In the genomic region with DNA sequence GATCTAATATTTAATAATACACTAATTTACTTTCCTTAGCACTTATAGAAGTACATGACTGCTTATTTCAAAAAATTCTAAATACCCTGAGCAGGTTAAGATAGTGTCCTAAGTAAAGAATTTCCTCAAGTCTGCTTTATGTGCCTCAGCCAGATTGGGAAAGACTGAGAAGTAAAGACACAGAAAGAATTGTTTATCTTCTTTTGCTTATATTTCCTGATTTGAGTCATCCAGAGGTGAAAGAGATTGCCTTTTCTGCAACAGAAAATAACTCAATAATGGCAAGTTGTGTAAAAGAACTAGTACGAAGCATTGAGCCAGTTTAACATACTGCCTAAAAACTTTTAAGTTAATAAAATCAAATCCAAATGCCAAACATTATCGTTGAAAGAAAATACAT, we compare ENCODE assay signal across 26 cellular contexts.
"Had no signal": no experiment of that assay in that cellular context is flagged by ENCODE, and none has a peak within 500 bp of the region (broad histone marks: within the 10 kb centered on the region; RNA-seq: fewer than 3 reads in every experiment).

No MANE protein-coding gene starts in this region.

- H3K27me3 ChIP-seq: ascending aorta, brain microvascular endothelial cell, neutrophil, ovary, sigmoid colon, stomach, thyroid gland, upper lobe of left lung, vagina had no signal

- H3K9me3 ChIP-seq: ascending aorta, left ventricle myocardium inferior, neutrophil, ovary, psoas muscle, sigmoid colon, stomach, thyroid gland, upper lobe of left lung, vagina had no signal

- DNase-seq: activated CD4-positive, alpha-beta T cell treated with anti-CD3 and anti-CD28 coated beads for 36 hours; activated CD4-positive, CD25-positive, alpha-beta regulatory T cell; activated naive CD4-positive, alpha-beta T cell; activated T-cell treated with anti-CD3 and anti-CD28 coated beads for 4 hours; activated T-cell treated with anti-CD3 and anti-CD28 coated beads, Interleukin-2, amount 50 U/mL, for 72 hours; brain microvascular endothelial cell; dermis blood vessel endothelial cell; effector CD4-positive, alpha-beta T cell; foreskin fibroblast; head of caudate nucleus; left ventricle myocardium inferior; naive B cell; nephron progenitor cell; ovary; psoas muscle; sigmoid colon; stimulated activated CD4-positive, alpha-beta T cell treated with anti-CD3 and anti-CD28 coated beads, Interleukin-2, amount 100 ng/mL, for 24 hours; stimulated activated naive B cell treated with anti-CD40 and anti-IgM and Interleukin-4, amounts not matched to agents 10 μg/mL and 1 μg/mL and 100 μg/mL, for 72 hours; stomach; thyroid gland; upper lobe of left lung had no signal

- H3K4me2 ChIP-seq: smooth muscle cell had no signal

- H3K4me3 ChIP-seq: ascending aorta, left ventricle myocardium inferior, ovary, psoas muscle, sigmoid colon, smooth muscle cell, stomach, thyroid gland, upper lobe of left lung, vagina had no signal

- ATAC-seq: activated CD4-positive, alpha-beta T cell treated with anti-CD3 and anti-CD28 coated beads for 36 hours; activated naive CD4-positive, alpha-beta T cell treated with anti-CD3 and anti-CD28 coated beads, Interleukin-2, amount 50 U/mL, for 72 hours; activated T-cell treated with anti-CD3 and anti-CD28 coated beads, Interleukin-2, amount 50 U/mL, for 72 hours; psoas muscle; stimulated activated naive B cell treated with anti-CD40 and anti-IgM and Interleukin-4, amounts not matched to agents 10 μg/mL and 1 μg/mL and 100 μg/mL, for 72 hours had no signal

- H3K36me3 ChIP-seq: brain microvascular endothelial cell, neutrophil, ovary had no signal

- H3K27ac ChIP-seq: ascending aorta, brain microvascular endothelial cell, left ventricle myocardium inferior, neutrophil, ovary, psoas muscle, sigmoid colon, stomach, thyroid gland, upper lobe of left lung, vagina had no signal

- H3K4me1 ChIP-seq: ascending aorta, left ventricle myocardium inferior, psoas muscle, sigmoid colon, stomach, thyroid gland, upper lobe of left lung, vagina had no signal
